ENCODE assay signal across 35 cellular contexts in the genomic region with DNA sequence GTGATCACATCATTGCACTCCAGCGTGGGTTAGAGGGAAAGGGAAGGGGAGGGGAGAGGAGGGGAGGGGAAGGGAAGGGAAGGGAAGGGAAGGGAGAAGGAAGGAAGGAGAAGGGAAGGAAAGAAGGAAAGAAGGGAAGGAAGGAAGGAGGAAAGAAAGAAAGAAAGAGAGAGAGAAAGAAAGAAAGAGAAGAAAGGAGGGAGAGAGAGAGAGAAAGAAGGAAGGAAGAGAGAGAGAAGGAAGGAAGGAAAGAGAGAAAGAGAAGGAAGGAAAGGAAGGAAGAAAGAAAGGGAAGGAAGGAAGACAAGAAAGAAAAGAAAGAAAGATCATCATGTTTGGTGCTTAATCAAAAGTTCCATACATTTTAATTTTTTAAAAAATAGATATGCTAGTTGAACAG.
DNase-seq lines count a peak whose midpoint lies in the region; ATAC-seq, FAIRE-seq and TF ChIP-seq lines count a peak whose summit lies in the region.
"Had no signal": no experiment of that assay in that cellular context is flagged by ENCODE, and none has a peak within 500 bp of the region (broad histone marks: within the 10 kb centered on the region; RNA-seq: fewer than 3 reads in every experiment).

No MANE protein-coding gene starts in this region.

- H3K9me3 ChIP-seq in HEK293 (ENCODE audit: control insufficient read depth, insufficient read depth, low read depth, low read length) (no peaks in the 10 kb centered on the region), K562 (replicated peaks; ENCODE audit: control insufficient read depth, insufficient read depth, low read depth, low read length) (no peaks in the 10 kb centered on the region)
- H3K9me3 ChIP-seq: A549, BE2C, BLaER1, Caco-2 had no signal

- FAIRE-seq in K562 (lab: Jason Lieb, UNC) = no peak
- FAIRE-seq: A204.1, A549, D721Med had no signal

- H3K4me3 ChIP-seq in HEK293 (ENCODE audit: low read depth, low read length) = no peak overlapping the region
- H3K4me3 ChIP-seq in K562 = no peak overlapping the region
- no peak overlapping the region for H3K4me3 ChIP-seq in dorsolateral prefrontal cortex
- H3K4me3 ChIP-seq: A549; BLaER1; BLaER1 treated with 17β-estradiol and CSF1 and Interleukin-3, amounts not matched to agents 10 nM and 100 nM had no signal

- H3K4me1 ChIP-seq in HEK293 (ENCODE audit: control insufficient read depth, insufficient read depth, low read length) (no peaks in the 10 kb centered on the region), K562 (replicated peaks in 1 of 2; ENCODE audit: control insufficient read depth in 2 of 2, insufficient read depth in 2 of 2, low read length in 2 of 2) (no peaks in the 10 kb centered on the region; a peak in 1 of 5 replicates)
- H3K4me1 ChIP-seq: A549; BE2C; BLaER1; BLaER1 treated with 17β-estradiol and CSF1 and Interleukin-3, amounts not matched to agents 10 nM and 100 nM; Caco-2 had no signal

- H3K36me3 ChIP-seq in HEK293 (ENCODE audit: control insufficient read depth in 2 of 2, insufficient read depth in 1 of 2, low read length in 2 of 2) (no peaks in the 10 kb centered on the region), K562 (ENCODE audit: control insufficient read depth, insufficient read depth, low read length) (no peaks in the 10 kb centered on the region)
- H3K36me3 ChIP-seq: BE2C; BLaER1; BLaER1 treated with 17β-estradiol and CSF1 and Interleukin-3, amounts not matched to agents 10 nM and 100 nM had no signal

- no peak overlapping the region for H3K4me3 Mint-ChIP-seq in activated CD4-positive, alpha-beta T cell treated with anti-CD3 and anti-CD28 coated beads for 36 hours
- H3K4me3 Mint-ChIP-seq in activated CD4-positive, alpha-beta T cell treated with anti-CD3 and anti-CD28 coated beads, Interleukin-2, amount 10 ng/mL, durations not matched to agents 24 days and 14 days = no peak overlapping the region
- H3K4me3 Mint-ChIP-seq: B cell; CD14-positive monocyte; CD4-positive, alpha-beta memory T cell; CD4-positive, alpha-beta T cell; CD4-positive, CD25-positive, alpha-beta regulatory T cell; CD8-positive, alpha-beta memory T cell; CD8-positive, alpha-beta T cell had no signal

- no peaks in the 10 kb centered on the region for H3K79me2 ChIP-seq in K562 (ENCODE audit: control insufficient read depth, insufficient read depth, low read length)

- H3K9ac ChIP-seq in K562 (ENCODE audit: insufficient read depth in 1 of 2, low read depth in 2 of 2, low read length in 2 of 2) = no peak overlapping the region
- H3K9ac ChIP-seq: BLaER1; BLaER1 treated with 17β-estradiol and CSF1 and Interleukin-3, amounts not matched to agents 10 nM and 100 nM had no signal

- no peaks in the 10 kb centered on the region for H3K4me1 Mint-ChIP-seq in activated CD4-positive, alpha-beta T cell treated with anti-CD3 and anti-CD28 coated beads for 36 hours
- no peaks in the 10 kb centered on the region for H3K4me1 Mint-ChIP-seq in activated CD4-positive, alpha-beta T cell treated with anti-CD3 and anti-CD28 coated beads, Interleukin-2, amount 10 ng/mL, durations not matched to agents 24 days and 14 days
- H3K4me1 Mint-ChIP-seq: B cell; CD14-positive monocyte; CD4-positive, CD25-positive, alpha-beta regulatory T cell; CD8-positive, alpha-beta memory T cell had no signal

- H2AFZ ChIP-seq in K562 (ENCODE audit: low read depth, low read length) = no peak overlapping the region

- H3K9me1 ChIP-seq in K562 (ENCODE audit: control insufficient read depth, insufficient read depth, low read length) = no peaks in the 10 kb centered on the region

- peaks cover 1% of the 10 kb centered on the region for H3K9me3 Mint-ChIP-seq in activated CD4-positive, alpha-beta T cell treated with anti-CD3 and anti-CD28 coated beads for 36 hours (ENCODE audit: low read depth)
- H3K9me3 Mint-ChIP-seq in activated CD4-positive, alpha-beta T cell treated with anti-CD3 and anti-CD28 coated beads, Interleukin-2, amount 10 ng/mL, durations not matched to agents 24 days and 14 days = no peaks in the 10 kb centered on the region
- H3K9me3 Mint-ChIP-seq: CD4-positive, alpha-beta T cell; CD8-positive, alpha-beta T cell had no signal

- no peak overlapping the region for H3K4me2 ChIP-seq in K562 (ENCODE audit: insufficient read depth, low read length)
- H3K4me2 ChIP-seq: A549; BLaER1; BLaER1 treated with 17β-estradiol and CSF1 and Interleukin-3, amounts not matched to agents 10 nM and 100 nM had no signal

- CTCF ChIA-PET in activated CD4-positive, alpha-beta T cell treated with anti-CD3 and anti-CD28 coated beads for 36 hours (lab: Charles Lee) = interaction anchor here (0.5 to 1.2 kb wide), 3 partner anchors 10 to 21 kb away, joined by 3 to 4 read pairs (median 4); no protein-coding TSS in a partner anchor
- CTCF ChIA-PET in HEK293 (lab: Yijun Ruan, JAX) = no interaction called here
- CTCF ChIA-PET in K562 (lab: Yijun Ruan, JAX; ENCODE audit: low intra/inter-chr PET ratio) = no interaction called here

- peak overlapping the region; percentile 19 for H3K27ac Mint-ChIP-seq in activated CD4-positive, alpha-beta T cell treated with anti-CD3 and anti-CD28 coated beads for 36 hours
- H3K27ac Mint-ChIP-seq in activated CD4-positive, alpha-beta T cell treated with anti-CD3 and anti-CD28 coated beads, Interleukin-2, amount 10 ng/mL, durations not matched to agents 24 days and 14 days = no peak overlapping the region
- H3K27ac Mint-ChIP-seq: B cell; CD4-positive, alpha-beta memory T cell; CD4-positive, alpha-beta T cell; CD4-positive, CD25-positive, alpha-beta regulatory T cell; CD8-positive, alpha-beta memory T cell; CD8-positive, alpha-beta T cell had no signal

- TF ChIP-seq EP300 in K562 (IDR thresholded peaks at IDR 0.05; ENCODE audit: low read length) = no peak

- DNase-seq in activated CD4-positive, alpha-beta T cell treated with anti-CD3 and anti-CD28 coated beads for 36 hours = no peak
- no peak for DNase-seq in activated CD4-positive, alpha-beta T cell treated with anti-CD3 and anti-CD28 coated beads, Interleukin-2, amount 10 ng/mL, durations not matched to agents 24 days and 14 days
- DNase-seq in K562 (ENCODE audit: extremely low read depth in 1 of 4, low spot score in 3 of 4) (no peak), dorsolateral prefrontal cortex (no peak), AG08396 (ENCODE audit: low spot score) (no peak)
- DNase-seq: 8988T; ACHN; AML-193; BE2C; C1 segment of cervical spinal cord; Caco-2; Calu3; CD4-positive, alpha-beta memory T cell; CD4-positive, alpha-beta T cell; CD4-positive, CD25-positive, alpha-beta regulatory T cell; CD8-positive, alpha-beta memory T cell; CD8-positive, alpha-beta T cell; COR-L47; DMS 273 treated with DMSO at 0.1 percent for 48 hours; DMS153; DMS53; DMS79; DMS79 treated with DMSO at 0.1 percent for 48 hours; DND-41; EL had no signal

- no peaks in the 10 kb centered on the region for H3K36me3 Mint-ChIP-seq in activated CD4-positive, alpha-beta T cell treated with anti-CD3 and anti-CD28 coated beads for 36 hours (ENCODE audit: low read depth)
- no peaks in the 10 kb centered on the region for H3K36me3 Mint-ChIP-seq in activated CD4-positive, alpha-beta T cell treated with anti-CD3 and anti-CD28 coated beads, Interleukin-2, amount 10 ng/mL, durations not matched to agents 24 days and 14 days (ENCODE audit: low read depth)
- H3K36me3 Mint-ChIP-seq: CD14-positive monocyte; CD4-positive, alpha-beta memory T cell; CD4-positive, CD25-positive, alpha-beta regulatory T cell; CD8-positive, alpha-beta T cell had no signal

- H3K27me3 ChIP-seq in K562 (ENCODE audit: control insufficient read depth in 2 of 2, insufficient read depth in 2 of 2, low read length in 2 of 2) (peaks cover 2 to 6% of the 10 kb centered on the region in 2 experiments; a peak in 1 of 5 replicates), dorsolateral prefrontal cortex (no peaks in the 10 kb centered on the region)
- H3K27me3 ChIP-seq: BLaER1; BLaER1 treated with 17β-estradiol and CSF1 and Interleukin-3, amounts not matched to agents 10 nM and 100 nM had no signal

- no peak for TF ChIP-seq CTCF in HEK293 (tag by site-specific recombination; IDR thresholded peaks at IDR 0.05)
- no peak for TF ChIP-seq CTCF in K562 (IDR thresholded peaks at IDR 0.05 in 2 of 3, conservative IDR thresholded peaks at IDR 0.05 in 1 of 3; ENCODE audit: insufficient read depth in 2 of 3, low read depth in 1 of 3, low read length in 3 of 3)
- TF ChIP-seq CTCF in dorsolateral prefrontal cortex (IDR thresholded peaks at IDR 0.05 in 54 of 56, conservative IDR thresholded peaks at IDR 0.05 in 2 of 56; ENCODE audit: low read depth in 1 of 56, partially characterized antibody in 56 of 56) = no peak

- no peaks in the 10 kb centered on the region for H4K20me1 ChIP-seq in K562 (replicated peaks; ENCODE audit: control insufficient read depth, insufficient read depth, low read length)
- H4K20me1 ChIP-seq: BLaER1; BLaER1 treated with 17β-estradiol and CSF1 and Interleukin-3, amounts not matched to agents 10 nM and 100 nM had no signal

- H3K27me3 Mint-ChIP-seq in activated CD4-positive, alpha-beta T cell treated with anti-CD3 and anti-CD28 coated beads for 36 hours = peaks cover 2% of the 10 kb centered on the region
- peaks cover 12% of the 10 kb centered on the region for H3K27me3 Mint-ChIP-seq in activated CD4-positive, alpha-beta T cell treated with anti-CD3 and anti-CD28 coated beads, Interleukin-2, amount 10 ng/mL, durations not matched to agents 24 days and 14 days

- H3K27ac ChIP-seq in HEK293 (ENCODE audit: extremely low read depth, low read depth, low read length) (no peak overlapping the region), K562 (ENCODE audit: extremely low read depth, low read depth, low read length) (no peak overlapping the region), dorsolateral prefrontal cortex (peak overlapping the region in 1 of 59 donors; percentile 47)
- H3K27ac ChIP-seq: 22Rv1; A549; BLaER1; BLaER1 treated with 17β-estradiol and CSF1 and Interleukin-3, amounts not matched to agents 10 nM and 100 nM; C4-2B had no signal

- no peak for ATAC-seq in activated CD4-positive, alpha-beta T cell treated with anti-CD3 and anti-CD28 coated beads for 36 hours
- no peak for ATAC-seq in K562
- ATAC-seq: A549; CD8-positive, alpha-beta T cell had no signal

- intact Hi-C loops in activated CD4-positive, alpha-beta T cell treated with anti-CD3 and anti-CD28 coated beads for 36 hours (cut with DNase I, micrococcal nuclease) = no loop called here
- intact Hi-C loops in activated CD4-positive, alpha-beta T cell treated with anti-CD3 and anti-CD28 coated beads, Interleukin-2, amount 10 ng/mL, durations not matched to agents 24 days and 14 days (cut with micrococcal nuclease) = no loop called here
- intact Hi-C loops in K562 (cut with micrococcal nuclease) = no loop called here
- intact Hi-C loops in dorsolateral prefrontal cortex (cut with DNase I) = no loop called here

- no peak for TF ChIP-seq RAD21 in K562 (CRISPR knock-in tag; conservative IDR thresholded peaks at IDR 0.05 in 1 of 2, IDR thresholded peaks at IDR 0.05 in 1 of 2)

- POLR2A ChIA-PET in activated CD4-positive, alpha-beta T cell treated with anti-CD3 and anti-CD28 coated beads for 36 hours (lab: Charles Lee) = no interaction called here
- POLR2A ChIA-PET in HEK293 (lab: Yijun Ruan, JAX) = no interaction called here
- POLR2A ChIA-PET in K562 (lab: Yijun Ruan, JAX) = interaction anchor here (1.0 to 1.4 kb wide), 2 partner anchors 13 to 17 kb away, joined by 3 to 4 read pairs; no protein-coding TSS in a partner anchor

- in situ Hi-C loops in K562 (cut with MboI) = no loop called here

- BruUV-seq in K562 (replicated peaks; lab: Mats Ljungman, UMichigan) = no TSS peak

- no peak for TF ChIP-seq POLR2A in K562 (conservative IDR thresholded peaks at IDR 0.05)

- WGBS in K562 (ENCODE audit: insufficient coverage, low coverage, missing lambda C conversion rate) = 22% methylated on average over 1 of the region's 1 CpG
